ENCODE assay signal across 8 cellular contexts in genomic region chr1:244074559-244075171, GRCh38. TPM values are rescaled to one million over a fixed set of nuclear protein-coding genes. Genes with fewer than 3 reads are reported as not detected.
A peak's percentile ranks its signal among the peaks of the same experiment; 100 is the strongest.
DNase-seq lines count a peak whose midpoint lies in the region; ATAC-seq, FAIRE-seq and TF ChIP-seq lines count a peak whose summit lies in the region.

No MANE protein-coding gene starts in this region.

- 0 out of 2 replicates have a peak overlapping the region, but pooled peaks have one; percentile 30 for H2BK12ac ChIP-seq in H1 (ENCODE audit: low read depth, low read length)

- WGBS in H1 (ENCODE audit: extremely low coverage in 1 of 2, insufficient coverage in 1 of 2, insufficient read length in 1 of 2, insufficient replicate concordance in 2 of 2, low coverage in 1 of 2, low lambda C conversion rate in 2 of 2, missing lambda C conversion rate in 1 of 2), 2 experiments, result 81% methylated on average over 19 of the region's 19 CpGs; no CpG with 5 or more reads in 1 of the 2 experiments

- POLR2A ChIA-PET in H1 (lab: Charles Lee; ENCODE audit: partially characterized antibody), result no interaction called here

- TF ChIP-seq CTCF in GM06990 (IDR thresholded peaks at IDR 0.05; ENCODE audit: insufficient read depth, low read length, poor library complexity, severe bottlenecking) (no peak), GM23338 (conservative IDR thresholded peaks at IDR 0.05; ENCODE audit: low read depth in 2 of 2) (no peak), H1 (IDR thresholded peaks at IDR 0.05; ENCODE audit: control extremely low read depth in 1 of 3, insufficient read depth in 1 of 3, low read depth in 1 of 3, low read length in 3 of 3) (no peak), mesothelial cell of epicardium (IDR thresholded peaks at IDR 0.05; ENCODE audit: unreplicated experiment) (no peak)

- peak overlapping the region; percentile 52 for H2AFZ ChIP-seq in GM23338
- H2AFZ ChIP-seq in H1 (ENCODE audit: low read length), result 0 out of 2 replicates have a peak overlapping the region, but pooled peaks have one; percentile 1

- H3K27me3 ChIP-seq in GM06990 (replicated peaks; ENCODE audit: control insufficient read depth, insufficient read depth, low read length), result no peaks in the 10 kb centered on the region; the same call in 1 of the 2 replicates
- H3K27me3 ChIP-seq in GM23338 (ENCODE audit: insufficient read depth), result no peaks in the 10 kb centered on the region
- peaks cover 0 to 2% (median 0%) of the 10 kb centered on the region in 4 experiments; a peak in 1 of 7 replicates for H3K27me3 ChIP-seq in H1 (replicated peaks in 1 of 4; ENCODE audit: control insufficient read depth in 3 of 4, extremely low read depth in 1 of 4, insufficient read depth in 3 of 4, low read length in 3 of 4)

- no peak for TF ChIP-seq POLR2A in H1 (IDR thresholded peaks at IDR 0.05; ENCODE audit: control extremely low read depth in 1 of 2, low read depth in 2 of 2, low read length in 2 of 2)

- H3K36me3 ChIP-seq in GM06990 (ENCODE audit: control insufficient read depth, insufficient read depth, low read length), result no peaks in the 10 kb centered on the region
- H3K36me3 ChIP-seq in GM23338 (ENCODE audit: insufficient read depth), result no peaks in the 10 kb centered on the region
- no peaks in the 10 kb centered on the region for H3K36me3 ChIP-seq in H1 (ENCODE audit: control insufficient read depth in 2 of 4, insufficient read depth in 4 of 4, low read length in 3 of 4)

- H3K23ac ChIP-seq in H1 (ENCODE audit: insufficient read length), result no peak overlapping the region

- H4K20me1 ChIP-seq in GM23338 (replicated peaks; ENCODE audit: insufficient read depth), result no peaks in the 10 kb centered on the region
- H4K20me1 ChIP-seq in H1 (replicated peaks in 1 of 2; ENCODE audit: control insufficient read depth in 1 of 2, insufficient read depth in 2 of 2, low read length in 2 of 2), result no peaks in the 10 kb centered on the region

- DNase-seq in GM06990 (ENCODE audit: extremely low read depth, insufficient read length) (peak; percentile 28), GM23338 (ENCODE audit: low spot score) (no peak), T-helper 9 cell (peak; percentile 51), H1 (ENCODE audit: low read depth in 1 of 2, low spot score in 2 of 2) (peak in 1 of 2 experiments; percentile 43), mesothelial cell of epicardium (ENCODE audit: low spot score in 2 of 2, unreplicated experiment in 2 of 2) (no peak), anterior cingulate cortex (lab: John Stamatoyannopoulos, UW) (no peak), SK-N-DZ (ENCODE audit: low spot score) (no peak)
- peak; percentile 50 to 87 (median 72) for DNase-seq in stimulated activated naive CD4-positive, alpha-beta T cell (lab: John Stamatoyannopoulos, UW)

- H4K5ac ChIP-seq in H1 (ENCODE audit: insufficient read length, low read depth, low read length), result no peak overlapping the region

- no peak overlapping the region for H3K56ac ChIP-seq in H1 (replicated peaks; ENCODE audit: insufficient read length, low read depth, low read length)

- TF ChIP-seq EP300 in H1 (IDR thresholded peaks at IDR 0.05; ENCODE audit: borderline replicate concordance in 1 of 2, low read depth in 2 of 2, low read length in 2 of 2), result no peak

- no peak overlapping the region for H3K18ac ChIP-seq in H1 (ENCODE audit: extremely low read depth, low read length)

- H3K9me3 ChIP-seq in H1 (ENCODE audit: insufficient read depth in 2 of 2, low read depth in 1 of 2, low read length in 1 of 2), result no peaks in the 10 kb centered on the region

- no peak overlapping the region for H4K8ac ChIP-seq in H1 (ENCODE audit: extremely low read depth, insufficient read depth, low read length)

- H3K4me1 ChIP-seq in GM23338 (ENCODE audit: insufficient read depth) (peaks cover 11% of the 10 kb centered on the region; the same call in 1 of the 2 replicates), H1 (replicated peaks in 1 of 4; ENCODE audit: control insufficient read depth in 3 of 4, insufficient read depth in 4 of 4, low read length in 3 of 4) (peaks cover 0 to 6% (median 4%) of the 10 kb centered on the region in 4 experiments; a peak in 5 of 7 replicates)

- H3K4me1 Mint-ChIP-seq in GM23338 (peaks cover 17% of the 10 kb centered on the region), mesothelial cell of epicardium (peaks cover 12% of the 10 kb centered on the region)

- peak overlapping the region; percentile 2; the same call in 1 of the 2 replicates for H3K4me2 ChIP-seq in GM23338
- peak overlapping the region in 1 of 2 experiments; percentile 41; a peak in 2 of 4 replicates for H3K4me2 ChIP-seq in H1 (ENCODE audit: insufficient read depth in 1 of 2, low read depth in 2 of 2, low read length in 2 of 2)

- H3K14ac ChIP-seq in H1 (ENCODE audit: insufficient read length), result no peak overlapping the region

- H3K9me2 ChIP-seq in GM23338 (ENCODE audit: insufficient read depth), result peaks cover under 1% of the 10 kb centered on the region; the same call in 1 of the 2 replicates

- H3K27me3 Mint-ChIP-seq in GM23338 (ENCODE audit: insufficient read depth, low read depth, poor library complexity) (peaks cover 13% of the 10 kb centered on the region), mesothelial cell of epicardium (ENCODE audit: low read depth) (peaks cover 14% of the 10 kb centered on the region)

- H3K79me2 ChIP-seq in GM23338 (replicated peaks; ENCODE audit: insufficient read depth), result no peaks in the 10 kb centered on the region
- H3K79me2 ChIP-seq in H1 (ENCODE audit: control insufficient read depth in 1 of 2, insufficient read depth in 2 of 2, low read length in 2 of 2), result no peaks in the 10 kb centered on the region

- H3K23me2 ChIP-seq in H1 (ENCODE audit: low read depth, low read length), result 0 out of 2 replicates have a peak, but pooled peaks cover 3% of the 10 kb centered on the region

- H2BK15ac ChIP-seq in H1 (ENCODE audit: low read length), result no peak overlapping the region

- H2BK120ac ChIP-seq in H1 (replicated peaks; ENCODE audit: low read depth, low read length), result no peak overlapping the region

- no peak overlapping the region for H2AK5ac ChIP-seq in H1 (ENCODE audit: low read depth, low read length)

- H3K9me3 Mint-ChIP-seq in GM23338 (no peaks in the 10 kb centered on the region; the same call in 1 of the 3 replicates), mesothelial cell of epicardium (no peaks in the 10 kb centered on the region)

- CTCF ChIA-PET in H1 (lab: Charles Lee; ENCODE audit: partially characterized antibody), result interaction anchor here (0.8 to 1.0 kb wide), 3 partner anchors 12 to 387 kb away, joined by 3 to 5 read pairs (median 4); no protein-coding TSS in a partner anchor

- no peaks in the 10 kb centered on the region for H3F3A ChIP-seq in GM23338 (replicated peaks; ENCODE audit: low read depth)

- FAIRE-seq in H1 (lab: Jason Lieb, UNC), result no peak

- H2BK5ac ChIP-seq in H1 (ENCODE audit: low read depth, low read length), result no peak overlapping the region

- H3K36me3 Mint-ChIP-seq in GM23338 (ENCODE audit: low read depth), result no peaks in the 10 kb centered on the region
- H3K36me3 Mint-ChIP-seq in mesothelial cell of epicardium, result no peaks in the 10 kb centered on the region

- H2BK20ac ChIP-seq in H1 (ENCODE audit: low read length), result peak overlapping the region; percentile 43; the same call in 1 of the 2 replicates

- no peak overlapping the region for H4K91ac ChIP-seq in H1 (replicated peaks; ENCODE audit: insufficient read length, low read length)

- ATAC-seq in GM23338, result peak; percentile 26; the same call in 2 of the 3 replicates

- peak overlapping the region; percentile 44 for H3K4me3 ChIP-seq in GM06990 (replicated peaks; ENCODE audit: low read depth, low read length)
- H3K4me3 ChIP-seq in GM23338, result no peak overlapping the region
- no peak overlapping the region for H3K4me3 ChIP-seq in H1 (ENCODE audit: extremely low read depth in 1 of 4, insufficient read depth in 2 of 4, low read depth in 3 of 4, low read length in 4 of 4)

- H3K4ac ChIP-seq in H1 (replicated peaks; ENCODE audit: insufficient read length, low read depth, low read length), result no peak overlapping the region

- H3K9ac ChIP-seq in H1 (replicated peaks in 1 of 4; ENCODE audit: extremely low read depth in 1 of 4, low read depth in 3 of 4, low read length in 3 of 4), result no peak overlapping the region

- H3K4me3 Mint-ChIP-seq in GM23338 (no peak overlapping the region), mesothelial cell of epicardium (no peak overlapping the region)

- no peak overlapping the region for H3K27ac ChIP-seq in GM23338 (ENCODE audit: low read depth)
- no peak overlapping the region for H3K27ac ChIP-seq in H1 (ENCODE audit: low read depth, low read length)

- H3K27ac Mint-ChIP-seq in GM23338 (no peak overlapping the region), mesothelial cell of epicardium (no peak overlapping the region)

- H3K79me1 ChIP-seq in H1 (ENCODE audit: low read depth, low read length), result no peaks in the 10 kb centered on the region

- no peak for TF ChIP-seq RAD21 in H1 (IDR thresholded peaks at IDR 0.05 in 1 of 2, conservative IDR thresholded peaks at IDR 0.05 in 1 of 2; ENCODE audit: low read depth in 2 of 2, low read length in 2 of 2)

TF ChIP-seq in GM23338, 12 proteins besides CTCF, POLR2A, EP300 and RAD21 (continues in another document):
- TF ChIP-seq STAT1 (IDR thresholded peaks at IDR 0.05; ENCODE audit: unreplicated experiment) (no peak), ZNF114 (CRISPR knock-in tag; IDR thresholded peaks at IDR 0.05) (no peak), EZH2phosphoT487 (IDR thresholded peaks at IDR 0.05; ENCODE audit: unreplicated experiment) (no peak), EZH2 (IDR thresholded peaks at IDR 0.05; ENCODE audit: low read depth, unreplicated experiment) (no peak)

TF ChIP-seq in H1, 55 proteins besides CTCF, POLR2A, EP300 and RAD21 (continues in another document):
- TF ChIP-seq TCF12 (IDR thresholded peaks at IDR 0.05; ENCODE audit: low read depth, low read length) (no peak), KDM1A (IDR thresholded peaks at IDR 0.05; ENCODE audit: borderline replicate concordance, low read length) (no peak), CHD1 (IDR thresholded peaks at IDR 0.05; ENCODE audit: low read depth, low read length) (no peak), PHF8 (conservative IDR thresholded peaks at IDR 0.05; ENCODE audit: low read depth, low read length) (no peak)

RNA-seq across cellular contexts. Expression of gene ZBTB18, which starts 23.6 kb away (rescaled TPM):
- total RNA-seq in GM23338 (2014; rRNA removed; shearing (Covaris generic)), result 12.2 and 16.5 TPM in 2 replicates
- polyA plus RNA-seq in GM23338 (2016; fragmentation: Nextera tagmentation; extraction: Ambion mirVana) (5.5 and 6.7 TPM in 2 replicates), H1 (2011; rRNA removed) (8.2 and 8.5 TPM in 2 replicates)
- 14.0 and 14.4 TPM in 2 replicates for total RNA-seq in H1 (2021; fragmentation: NEBNext Ultra II Directional; extraction: Animal tissue kit (Norgen Biotek cat#: 25700))
- polyA plus RNA-seq in H1 (2011; cell fraction: cytosol; rRNA removed), result 8.6 TPM
- 17.3 TPM for polyA plus RNA-seq in H1 (2011; cell fraction: nucleus; rRNA removed)
- polyA plus RNA-seq in H1 (2012, experiment 1 of 2), result 7.3 to 9.6 TPM (median 8.3 TPM) in 4 replicates
- polyA plus RNA-seq in H1 (2012, experiment 2 of 2), result 2.0 TPM
- polyA plus RNA-seq in H1 (2013, experiment 1 of 2), result 7.5 TPM
- 7.2 TPM for polyA plus RNA-seq in H1 (2013, experiment 2 of 2)
- polyA minus RNA-seq in H1 (2011; rRNA and poly(A)+ RNA removed), result 14.2 and 15.0 TPM in 2 replicates
- polyA minus RNA-seq in H1 (2011; cell fraction: cytosol; rRNA and poly(A)+ RNA removed), result 11.5 TPM
- polyA minus RNA-seq in H1 (2011; cell fraction: nucleus; rRNA and poly(A)+ RNA removed), result 8.1 TPM
- 41.6 to 43.8 TPM (median 42.5 TPM) in 3 replicates for total RNA-seq in mesothelial cell of epicardium
- 55.1 and 57.2 TPM in 2 replicates for polyA plus RNA-seq in SK-N-DZ (2014; cell fraction: cytosol; rRNA removed)
- polyA plus RNA-seq in SK-N-DZ (2014; cell fraction: nucleus; rRNA removed), result 83.0 and 125 TPM in 2 replicates

Comparison
In these comparisons a context has a peak if more than half of its experiments do, and no peak if none do; other contexts are left out.
1. DNase-seq: peak in GM06990 (single experiment), T-helper 9 cell (single experiment) and stimulated activated naive CD4-positive, alpha-beta T cell (6 of 6); none in GM23338 (single experiment), mesothelial cell of epicardium (0 of 2), anterior cingulate cortex (0 of 58) and SK-N-DZ (single experiment).